ENCODE assay signal across 1 cellular context in the genomic region with DNA sequence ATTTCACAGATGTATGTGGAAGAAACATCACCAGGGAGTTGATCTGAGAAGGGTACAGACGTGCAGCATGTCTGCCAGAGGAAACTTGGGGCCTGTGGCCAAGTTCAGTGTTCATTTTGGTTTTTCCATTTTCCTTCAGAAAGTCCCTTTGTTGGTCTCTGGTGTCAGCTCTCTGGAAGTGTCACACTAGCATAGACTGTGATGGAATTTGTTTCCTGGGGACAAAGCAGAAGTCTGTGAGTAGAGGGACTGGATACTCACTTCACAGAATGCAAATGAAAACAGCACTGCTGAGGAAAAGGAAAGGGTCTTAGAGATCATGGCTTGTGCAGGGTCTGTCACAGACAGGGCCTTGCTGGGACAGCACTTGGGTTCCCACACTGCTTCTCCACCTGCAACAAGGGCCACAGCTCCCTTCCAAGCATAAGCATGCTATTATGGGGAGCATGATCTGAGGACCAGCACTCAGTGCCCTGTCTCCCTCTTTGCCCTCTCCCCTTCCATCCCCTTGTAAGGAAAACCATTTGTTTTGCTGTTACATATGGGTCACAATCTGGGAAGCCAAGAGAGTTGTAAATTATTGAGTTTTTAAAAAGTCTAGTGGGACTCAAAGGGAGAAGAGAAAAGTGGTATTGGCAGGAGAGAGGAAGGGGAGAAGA.
A peak's percentile ranks its signal among the peaks of the same experiment; 100 is the strongest.
TF ChIP-seq lines count a peak whose summit lies in the region.

No MANE protein-coding gene starts in this region.

TF ChIP-seq in GM12878, 131 proteins besides CTCF, POLR2A, EP300 and RAD21:
- TF ChIP-seq ATF2 (IDR thresholded peaks at IDR 0.05; ENCODE audit: low read length) (peak; percentile 8; the same call in 1 of the 2 replicates), FOXM1 (IDR thresholded peaks at IDR 0.05; ENCODE audit: low read depth, low read length) (no peak; the same call in 1 of the 2 replicates), TAF1 (IDR thresholded peaks at IDR 0.05; ENCODE audit: borderline replicate concordance, low read depth, low read length) (no peak), FOS (IDR thresholded peaks at IDR 0.05; ENCODE audit: borderline replicate concordance, extremely low read depth, insufficient read length) (no peak), GABPA (IDR thresholded peaks at IDR 0.05; ENCODE audit: low read depth) (no peak), RB1 (IDR thresholded peaks at IDR 0.05; ENCODE audit: borderline replicate concordance) (no peak), SREBF1 (IDR thresholded peaks at IDR 0.05; ENCODE audit: low read length) (no peak), GATAD2B (conservative IDR thresholded peaks at IDR 0.05; ENCODE audit: low read depth) (no peak), SP1 (IDR thresholded peaks at IDR 0.05; ENCODE audit: low read depth, low read length) (no peak), POLR2AphosphoS5 (IDR thresholded peaks at IDR 0.05; ENCODE audit: low read length) (peak; percentile 70), HCFC1 (IDR thresholded peaks at IDR 0.05; ENCODE audit: low read length) (no peak), YBX1 (IDR thresholded peaks at IDR 0.05) (no peak), PML (IDR thresholded peaks at IDR 0.05; ENCODE audit: low read length) (peak; percentile 41; the same call in 1 of the 2 replicates)
- TF ChIP-seq, protein P1, sequence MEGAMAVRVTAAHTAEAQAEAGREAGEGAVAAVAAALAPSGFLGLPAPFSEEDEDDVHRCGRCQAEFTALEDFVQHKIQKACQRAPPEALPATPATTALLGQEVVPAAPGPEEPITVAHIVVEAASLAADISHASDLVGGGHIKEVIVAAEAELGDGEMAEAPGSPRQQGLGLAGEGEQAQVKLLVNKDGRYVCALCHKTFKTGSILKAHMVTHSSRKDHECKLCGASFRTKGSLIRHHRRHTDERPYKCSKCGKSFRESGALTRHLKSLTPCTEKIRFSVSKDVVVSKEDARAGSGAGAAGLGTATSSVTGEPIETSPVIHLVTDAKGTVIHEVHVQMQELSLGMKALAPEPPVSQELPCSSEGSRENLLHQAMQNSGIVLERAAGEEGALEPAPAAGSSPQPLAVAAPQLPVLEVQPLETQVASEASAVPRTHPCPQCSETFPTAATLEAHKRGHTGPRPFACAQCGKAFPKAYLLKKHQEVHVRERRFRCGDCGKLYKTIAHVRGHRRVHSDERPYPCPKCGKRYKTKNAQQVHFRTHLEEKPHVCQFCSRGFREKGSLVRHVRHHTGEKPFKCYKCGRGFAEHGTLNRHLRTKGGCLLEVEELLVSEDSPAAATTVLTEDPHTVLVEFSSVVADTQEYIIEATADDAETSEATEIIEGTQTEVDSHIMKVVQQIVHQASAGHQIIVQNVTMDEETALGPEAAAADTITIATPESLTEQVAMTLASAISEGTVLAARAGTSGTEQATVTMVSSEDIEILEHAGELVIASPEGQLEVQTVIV (IDR thresholded peaks at IDR 0.05; ENCODE audit: borderline replicate concordance, partially characterized antibody) = no peak
- TF ChIP-seq, protein P2, sequence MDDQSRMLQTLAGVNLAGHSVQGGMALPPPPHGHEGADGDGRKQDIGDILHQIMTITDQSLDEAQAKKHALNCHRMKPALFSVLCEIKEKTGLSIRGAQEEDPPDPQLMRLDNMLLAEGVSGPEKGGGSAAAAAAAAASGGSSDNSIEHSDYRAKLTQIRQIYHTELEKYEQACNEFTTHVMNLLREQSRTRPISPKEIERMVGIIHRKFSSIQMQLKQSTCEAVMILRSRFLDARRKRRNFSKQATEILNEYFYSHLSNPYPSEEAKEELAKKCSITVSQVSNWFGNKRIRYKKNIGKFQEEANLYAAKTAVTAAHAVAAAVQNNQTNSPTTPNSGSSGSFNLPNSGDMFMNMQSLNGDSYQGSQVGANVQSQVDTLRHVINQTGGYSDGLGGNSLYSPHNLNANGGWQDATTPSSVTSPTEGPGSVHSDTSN (IDR thresholded peaks at IDR 0.05; ENCODE audit: insufficient replicate concordance, low read depth, low read length) = no peak
- TF ChIP-seq, protein P3, sequence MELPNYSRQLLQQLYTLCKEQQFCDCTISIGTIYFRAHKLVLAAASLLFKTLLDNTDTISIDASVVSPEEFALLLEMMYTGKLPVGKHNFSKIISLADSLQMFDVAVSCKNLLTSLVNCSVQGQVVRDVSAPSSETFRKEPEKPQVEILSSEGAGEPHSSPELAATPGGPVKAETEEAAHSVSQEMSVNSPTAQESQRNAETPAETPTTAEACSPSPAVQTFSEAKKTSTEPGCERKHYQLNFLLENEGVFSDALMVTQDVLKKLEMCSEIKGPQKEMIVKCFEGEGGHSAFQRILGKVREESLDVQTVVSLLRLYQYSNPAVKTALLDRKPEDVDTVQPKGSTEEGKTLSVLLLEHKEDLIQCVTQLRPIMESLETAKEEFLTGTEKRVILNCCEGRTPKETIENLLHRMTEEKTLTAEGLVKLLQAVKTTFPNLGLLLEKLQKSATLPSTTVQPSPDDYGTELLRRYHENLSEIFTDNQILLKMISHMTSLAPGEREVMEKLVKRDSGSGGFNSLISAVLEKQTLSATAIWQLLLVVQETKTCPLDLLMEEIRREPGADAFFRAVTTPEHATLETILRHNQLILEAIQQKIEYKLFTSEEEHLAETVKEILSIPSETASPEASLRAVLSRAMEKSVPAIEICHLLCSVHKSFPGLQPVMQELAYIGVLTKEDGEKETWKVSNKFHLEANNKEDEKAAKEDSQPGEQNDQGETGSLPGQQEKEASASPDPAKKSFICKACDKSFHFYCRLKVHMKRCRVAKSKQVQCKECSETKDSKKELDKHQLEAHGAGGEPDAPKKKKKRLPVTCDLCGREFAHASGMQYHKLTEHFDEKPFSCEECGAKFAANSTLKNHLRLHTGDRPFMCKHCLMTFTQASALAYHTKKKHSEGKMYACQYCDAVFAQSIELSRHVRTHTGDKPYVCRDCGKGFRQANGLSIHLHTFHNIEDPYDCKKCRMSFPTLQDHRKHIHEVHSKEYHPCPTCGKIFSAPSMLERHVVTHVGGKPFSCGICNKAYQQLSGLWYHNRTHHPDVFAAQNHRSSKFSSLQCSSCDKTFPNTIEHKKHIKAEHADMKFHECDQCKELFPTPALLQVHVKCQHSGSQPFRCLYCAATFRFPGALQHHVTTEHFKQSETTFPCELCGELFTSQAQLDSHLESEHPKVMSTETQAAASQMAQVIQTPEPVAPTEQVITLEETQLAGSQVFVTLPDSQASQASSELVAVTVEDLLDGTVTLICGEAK (IDR thresholded peaks at IDR 0.05; ENCODE audit: borderline replicate concordance) = no peak
